Comparison of ENCODE assay signal across 24 cellular contexts in the genomic region with DNA sequence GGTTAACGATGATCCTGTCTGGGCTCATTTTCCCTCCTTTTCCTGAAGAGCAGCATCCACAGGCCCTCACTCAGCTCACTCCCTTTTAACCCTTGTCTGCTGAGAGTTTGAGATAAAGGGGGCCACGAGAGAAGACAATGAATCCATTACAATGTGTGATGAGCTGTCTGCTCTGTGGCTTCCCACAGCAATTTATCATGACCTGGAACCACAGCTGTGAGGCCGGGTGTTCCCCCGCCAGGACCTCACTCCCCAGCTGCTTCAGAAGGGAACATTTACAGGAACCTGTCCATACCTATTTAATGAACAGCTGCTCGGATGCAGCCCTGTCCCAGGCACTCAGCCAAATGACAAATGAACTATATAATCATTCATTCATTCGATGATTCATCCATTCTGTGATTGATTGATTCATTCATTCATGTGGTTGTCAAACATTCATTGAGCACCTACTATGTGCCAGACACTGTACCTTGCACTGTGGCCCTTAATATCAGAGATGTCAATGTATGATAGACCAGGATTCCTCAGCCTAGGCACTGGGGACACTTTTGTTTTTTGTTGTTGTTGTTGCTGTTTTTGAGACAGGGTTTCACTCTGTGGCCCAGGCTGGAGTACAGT. TPM values are rescaled to one million over a fixed set of nuclear protein-coding genes. Genes with fewer than 3 reads are reported as not detected.
A peak's percentile ranks its signal among the peaks of the same experiment; 100 is the strongest.
DNase-seq lines count a peak whose midpoint lies in the region; ATAC-seq lines count a peak whose summit lies in the region.
"Had no signal": no experiment of that assay in that cellular context is flagged by ENCODE, and none has a peak within 500 bp of the region (broad histone marks: within the 10 kb centered on the region; RNA-seq: fewer than 3 reads in every experiment).

No MANE protein-coding gene starts in this region.

- no peaks in the 10 kb centered on the region for H3K27me3 Mint-ChIP-seq in activated T-cell treated with anti-CD3 and anti-CD28 coated beads, Interleukin-2, amount 50 U/mL, for 72 hours (ENCODE audit: low read depth)
- H3K27me3 Mint-ChIP-seq: activated B cell treated with CpG ODN at 0.5 μM for 24 hours, B cell had no signal

- H3K36me3 Mint-ChIP-seq in activated T-cell treated with anti-CD3 and anti-CD28 coated beads, Interleukin-2, amount 50 U/mL, for 72 hours (ENCODE audit: insufficient read depth in 2 of 2) = no peaks in the 10 kb centered on the region
- no peaks in the 10 kb centered on the region for H3K36me3 Mint-ChIP-seq in stimulated activated effector memory CD8-positive, alpha-beta T cell treated with anti-CD3 and anti-CD28 coated beads, Interleukin-12 subunit alpha, Interleukin-12 subunit beta, amount 100 ng/mL, for 72 hours
- H3K36me3 Mint-ChIP-seq: activated CD8-positive, alpha-beta memory T cell treated with anti-CD3 and anti-CD28 coated beads, Interleukin-2, amount 10 ng/mL, durations not matched to agents 7 days and 5 days; CD8-positive, alpha-beta T cell had no signal

- DNase-seq in activated T-cell treated with anti-CD3 and anti-CD28 coated beads, Interleukin-2, amount 50 U/mL, for 72 hours = peak in 1 of 2 donors; percentile 23
- DNase-seq in activated T-cell treated with anti-CD3 and anti-CD28 coated beads for 4 hours (no peak), OCI-M1 (lab: John Stamatoyannopoulos, UW) (peak; percentile 83), dermis blood vessel endothelial cell (peak; percentile 15), SKM-1 (lab: John Stamatoyannopoulos, UW; ENCODE audit: unreplicated experiment) (no peak), UCSD-AML1 (lab: John Stamatoyannopoulos, UW; ENCODE audit: unreplicated experiment) (no peak)
- no peak for DNase-seq in stimulated activated effector memory CD8-positive, alpha-beta T cell treated with anti-CD3 and anti-CD28 coated beads, Interleukin-12 subunit alpha, Interleukin-12 subunit beta, amount 100 ng/mL, for 72 hours (ENCODE audit: low spot score in 2 of 2)
- no peak for DNase-seq in central memory CD4-positive, alpha-beta T cell
- DNase-seq: activated B cell treated with CpG ODN at 0.5 μM for 24 hours; activated CD8-positive, alpha-beta memory T cell treated with anti-CD3 and anti-CD28 coated beads, Interleukin-2, amount 10 ng/mL, durations not matched to agents 7 days and 5 days; activated naive CD4-positive, alpha-beta T cell treated with anti-CD3 and anti-CD28 coated beads for 36 hours; amygdala; CD8-positive, alpha-beta T cell; colonic mucosa; DMS53; effector memory CD4-positive, alpha-beta T cell; heart left ventricle; NCI-H1694; ovary; retina; stimulated activated CD4-positive, alpha-beta T cell treated with anti-CD3 and anti-CD28 coated beads, Interleukin-2, amount 100 ng/mL, for 24 hours; T1000; trophoblast cell had no signal

- no peak overlapping the region for H3K27ac Mint-ChIP-seq in activated T-cell treated with anti-CD3 and anti-CD28 coated beads, Interleukin-2, amount 50 U/mL, for 72 hours
- no peak overlapping the region for H3K27ac Mint-ChIP-seq in stimulated activated effector memory CD8-positive, alpha-beta T cell treated with anti-CD3 and anti-CD28 coated beads, Interleukin-12 subunit alpha, Interleukin-12 subunit beta, amount 100 ng/mL, for 72 hours
- H3K27ac Mint-ChIP-seq: activated B cell treated with CpG ODN at 0.5 μM for 24 hours; activated CD8-positive, alpha-beta memory T cell treated with anti-CD3 and anti-CD28 coated beads, Interleukin-2, amount 10 ng/mL, durations not matched to agents 7 days and 5 days; activated naive CD4-positive, alpha-beta T cell treated with anti-CD3 and anti-CD28 coated beads for 36 hours; B cell; CD8-positive, alpha-beta T cell had no signal

- ATAC-seq in activated T-cell treated with anti-CD3 and anti-CD28 coated beads, Interleukin-2, amount 50 U/mL, for 72 hours (replicated peaks in 1 of 2) = peak; percentile 18 to 49
- peak; percentile 54 for ATAC-seq in stimulated activated effector memory CD8-positive, alpha-beta T cell treated with anti-CD3 and anti-CD28 coated beads, Interleukin-12 subunit alpha, Interleukin-12 subunit beta, amount 100 ng/mL, for 72 hours
- ATAC-seq: activated CD8-positive, alpha-beta memory T cell treated with anti-CD3 and anti-CD28 coated beads, Interleukin-2, amount 10 ng/mL, durations not matched to agents 7 days and 5 days; CD8-positive, alpha-beta T cell; heart left ventricle had no signal

- H3K4me3 Mint-ChIP-seq in activated T-cell treated with anti-CD3 and anti-CD28 coated beads, Interleukin-2, amount 50 U/mL, for 72 hours = no peak overlapping the region
- H3K4me3 Mint-ChIP-seq in stimulated activated effector memory CD8-positive, alpha-beta T cell treated with anti-CD3 and anti-CD28 coated beads, Interleukin-12 subunit alpha, Interleukin-12 subunit beta, amount 100 ng/mL, for 72 hours = no peak overlapping the region
- H3K4me3 Mint-ChIP-seq: activated B cell treated with CpG ODN at 0.5 μM for 24 hours; activated CD8-positive, alpha-beta memory T cell treated with anti-CD3 and anti-CD28 coated beads, Interleukin-2, amount 10 ng/mL, durations not matched to agents 7 days and 5 days; activated naive CD4-positive, alpha-beta T cell treated with anti-CD3 and anti-CD28 coated beads for 36 hours; B cell; CD8-positive, alpha-beta T cell had no signal

- no peaks in the 10 kb centered on the region for H3K9me3 Mint-ChIP-seq in activated T-cell treated with anti-CD3 and anti-CD28 coated beads, Interleukin-2, amount 50 U/mL, for 72 hours
- H3K9me3 Mint-ChIP-seq in stimulated activated effector memory CD8-positive, alpha-beta T cell treated with anti-CD3 and anti-CD28 coated beads, Interleukin-12 subunit alpha, Interleukin-12 subunit beta, amount 100 ng/mL, for 72 hours = no peaks in the 10 kb centered on the region
- H3K9me3 Mint-ChIP-seq: activated B cell treated with CpG ODN at 0.5 μM for 24 hours; activated naive CD4-positive, alpha-beta T cell treated with anti-CD3 and anti-CD28 coated beads for 36 hours; CD8-positive, alpha-beta T cell had no signal

- peaks cover 18% of the 10 kb centered on the region for H3K4me1 Mint-ChIP-seq in activated T-cell treated with anti-CD3 and anti-CD28 coated beads, Interleukin-2, amount 50 U/mL, for 72 hours (ENCODE audit: low read depth)
- no peaks in the 10 kb centered on the region for H3K4me1 Mint-ChIP-seq in stimulated activated effector memory CD8-positive, alpha-beta T cell treated with anti-CD3 and anti-CD28 coated beads, Interleukin-12 subunit alpha, Interleukin-12 subunit beta, amount 100 ng/mL, for 72 hours

RNA-seq across cellular contexts. Expression of a gene that starts 18.5 kb away (rescaled TPM):
- total RNA-seq in activated T-cell treated with anti-CD3 and anti-CD28 coated beads, Interleukin-2, amount 50 U/mL, for 72 hours = 10 to 100 TPM; 12.6 to 14.8 TPM
- 8.8 and 10.2 TPM in 2 replicates for total RNA-seq in dermis blood vessel endothelial cell

Comparison
In these comparisons a context has a peak if more than half of its experiments do, and no peak if none do; other contexts are left out.
1. DNase-seq: peak in OCI-M1 (single experiment) and dermis blood vessel endothelial cell (single experiment); none in activated T-cell treated with anti-CD3 and anti-CD28 coated beads for 4 hours (single experiment), stimulated activated effector memory CD8-positive, alpha-beta T cell treated with anti-CD3 and anti-CD28 coated beads, Interleukin-12 subunit alpha, Interleukin-12 subunit beta, amount 100 ng/mL, for 72 hours (0 of 2), central memory CD4-positive, alpha-beta T cell (single experiment), SKM-1 (single experiment) and UCSD-AML1 (single experiment).